Comparison of ENCODE assay signal across 10 cellular contexts in the genomic region with DNA sequence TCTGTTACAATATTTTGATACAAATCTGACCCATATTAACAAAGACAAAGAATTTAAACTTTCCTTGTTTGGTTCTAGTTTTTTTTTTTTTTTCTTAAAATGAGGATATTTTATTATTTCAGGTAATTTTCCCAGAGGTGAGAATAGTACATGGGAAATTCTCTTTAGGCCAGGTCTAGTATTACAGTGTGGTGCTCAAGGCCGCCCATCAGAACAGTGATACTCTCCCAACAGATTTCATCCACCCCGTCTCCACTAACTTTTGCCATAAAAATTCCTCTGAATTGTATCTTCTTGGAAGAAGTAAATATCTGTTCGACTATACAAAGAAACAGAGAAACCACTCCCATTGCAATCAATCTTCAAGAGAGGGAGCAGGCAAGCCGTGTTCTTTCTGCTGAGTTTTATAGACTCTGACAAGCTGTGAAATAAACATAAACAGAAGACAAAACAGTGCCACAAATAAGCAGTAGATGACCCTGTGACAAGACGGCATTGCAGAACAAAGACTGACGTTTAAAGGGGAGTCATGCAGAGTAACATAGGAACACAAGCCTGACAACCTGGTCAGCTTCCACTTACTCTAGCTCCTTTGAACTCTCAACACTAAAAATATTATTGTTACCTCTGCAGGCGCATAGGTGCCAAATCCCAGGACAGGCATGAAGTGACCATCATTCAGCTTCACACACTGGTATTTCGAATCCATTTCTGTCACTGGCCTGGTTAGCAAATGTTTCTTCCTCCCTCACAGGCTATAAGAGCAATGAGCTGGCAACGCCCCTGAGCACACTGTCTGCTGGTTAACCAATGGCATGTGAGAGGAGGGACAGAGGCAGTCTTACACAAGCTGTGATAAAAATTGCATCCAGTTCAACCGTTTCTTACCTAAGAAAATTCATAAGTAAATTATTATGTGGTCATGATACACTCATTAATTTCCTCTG. TPM values are rescaled to one million over a fixed set of nuclear protein-coding genes. Genes with fewer than 3 reads are reported as not detected.
DNase-seq lines count a peak whose midpoint lies in the region; ATAC-seq, FAIRE-seq and TF ChIP-seq lines count a peak whose summit lies in the region.
"Not testable (repeated sequence)": the region's sequence is repeated elsewhere in the genome, so short reads cannot be mapped to it uniquely, and the experiment has no call there.
"Had no signal": no experiment of that assay in that cellular context is flagged by ENCODE, and none has a peak within 500 bp of the region (broad histone marks: within the 10 kb centered on the region; RNA-seq: fewer than 3 reads in every experiment).

A gene (minus strand): TSS at position 731 of the 947 bp plus-strand sequence. CDS start 22 bp downstream, at position 709.

- not testable (repeated sequence) for H3K79me2 ChIP-seq in endothelial cell of umbilical vein (ENCODE audit: control insufficient read depth, insufficient read depth, low read length)

- H3K36me3 ChIP-seq in adipocyte (ENCODE audit: control insufficient read depth, insufficient read depth, low read length, severe bottlenecking) (peaks cover 33% of the 10 kb centered on the region), right lobe of liver (peaks cover 0 to 31% (median 0%) of the 10 kb centered on the region in 4 donors)
- H3K36me3 ChIP-seq in endothelial cell of umbilical vein (ENCODE audit: control insufficient read depth in 2 of 2, extremely low read depth in 1 of 2, insufficient read depth in 2 of 2, low read length in 2 of 2); suprapubic skin: not testable (repeated sequence)

- not testable (repeated sequence) for H4K20me1 ChIP-seq in endothelial cell of umbilical vein (replicated peaks; ENCODE audit: control insufficient read depth, extremely low read depth, insufficient read depth, low read length)

- not testable (repeated sequence) for H3K9me1 ChIP-seq in endothelial cell of umbilical vein (replicated peaks; ENCODE audit: control insufficient read depth, extremely low read depth, insufficient read depth, low read length)

- H3K27ac ChIP-seq in endothelial cell of umbilical vein (ENCODE audit: insufficient read depth, low read depth, low read length) = not testable (repeated sequence)
- H3K27ac ChIP-seq in right lobe of liver (peak within 1 kb of the TSS in 2 of 3 donors; percentile 72 to 85), suprapubic skin (peak within 1 kb of the TSS; percentile 41)

- peak; percentile 23 for DNase-seq in AG10803 (ENCODE audit: low read depth)
- DNase-seq in NCI-H146 (lab: John Stamatoyannopoulos, UW) = peak; percentile 44
- peak; percentile 26 for DNase-seq in adipocyte (ENCODE audit: low read depth)
- not testable (repeated sequence) for DNase-seq in endothelial cell of umbilical vein (ENCODE audit: low read depth, low spot score); Right ventricle myocardium inferior (ENCODE audit: missing footprints); omental fat pad (ENCODE audit: low spot score); suprapubic skin (ENCODE audit: low spot score in 2 of 2)
- DNase-seq in right lobe of liver = peak in 1 of 3 donors; percentile 70

- TF ChIP-seq EP300 in suprapubic skin (IDR thresholded peaks at IDR 0.05) = not testable (repeated sequence)

- intact Hi-C loops in endothelial cell of umbilical vein (cut with micrococcal nuclease); Right ventricle myocardium inferior (cut with DNase I); right lobe of liver (cut with DNase I): not testable (repeated sequence)

- POLR2A ChIA-PET in endothelial cell of umbilical vein (lab: Charles Lee) = not testable (repeated sequence)

- peak within 1 kb of the TSS; percentile 94 for H3K9ac ChIP-seq in adipocyte (ENCODE audit: low read length)
- H3K9ac ChIP-seq in endothelial cell of umbilical vein (replicated peaks; ENCODE audit: extremely low read depth, insufficient read depth, low read length) = not testable (repeated sequence)

- not testable (repeated sequence) for H3K27me3 ChIP-seq in adipocyte (replicated peaks; ENCODE audit: control insufficient read depth, insufficient read depth, low read length); endothelial cell of umbilical vein (ENCODE audit: control insufficient read depth in 2 of 2, insufficient read depth in 2 of 2, low read length in 2 of 2); right lobe of liver; suprapubic skin

- not testable (repeated sequence) for BruUV-seq in endothelial cell of umbilical vein (replicated peaks; lab: Mats Ljungman, UMichigan)

- peak within 1 kb of the TSS; percentile 40 for H3K4me3 ChIP-seq in AG10803 (ENCODE audit: low read length)
- peak within 1 kb of the TSS; percentile 93 for H3K4me3 ChIP-seq in adipocyte (ENCODE audit: low read length)
- H3K4me3 ChIP-seq in endothelial cell of umbilical vein (replicated peaks in 1 of 3; ENCODE audit: insufficient read depth in 1 of 3, low read depth in 1 of 3, low read length in 3 of 3) = not testable (repeated sequence)
- H3K4me3 ChIP-seq in right lobe of liver = peak within 1 kb of the TSS; percentile 8 to 64 (median 49)
- H3K4me3 ChIP-seq in suprapubic skin = peak within 1 kb of the TSS; percentile 36

- peak; percentile 74 for FAIRE-seq in endothelial cell of umbilical vein (lab: Jason Lieb, UNC)

- H2AFZ ChIP-seq in endothelial cell of umbilical vein (ENCODE audit: low read depth, low read length) = not testable (repeated sequence)

- peak; percentile 96 for ATAC-seq in Right ventricle myocardium inferior
- peak; percentile 81 to 96 (median 92) for ATAC-seq in right lobe of liver
- ATAC-seq in omental fat pad (ENCODE audit: low FRiP score) = peak; percentile 95

- CTCF ChIA-PET in endothelial cell of umbilical vein (lab: Charles Lee) = interaction anchor here (0.8 kb wide), 1 partner anchor 14 kb away, joined by 3 read pairs; no protein-coding TSS in a partner anchor

- H3K9me3 ChIP-seq in adipocyte (ENCODE audit: control insufficient read depth, low read length); endothelial cell of umbilical vein (replicated peaks; ENCODE audit: control insufficient read depth, insufficient read depth, low read length); right lobe of liver; suprapubic skin: not testable (repeated sequence)

- TF ChIP-seq CTCF in AG10803 (conservative IDR thresholded peaks at IDR 0.05; ENCODE audit: low read length); endothelial cell of umbilical vein (IDR thresholded peaks at IDR 0.05; ENCODE audit: extremely low read depth in 1 of 2, insufficient read depth in 1 of 2, low read depth in 1 of 2, low read length in 2 of 2); right lobe of liver (IDR thresholded peaks at IDR 0.05); omental fat pad (IDR thresholded peaks at IDR 0.05); suprapubic skin (IDR thresholded peaks at IDR 0.05): not testable (repeated sequence)

- H3K4me1 ChIP-seq in adipocyte (ENCODE audit: control insufficient read depth, insufficient read depth, low read length); endothelial cell of umbilical vein (ENCODE audit: control insufficient read depth, extremely low read depth, insufficient read depth, low read length); right lobe of liver: not testable (repeated sequence)
- H3K4me1 ChIP-seq in suprapubic skin = peaks cover 14% of the 10 kb centered on the region

- dilution Hi-C loops in endothelial cell of umbilical vein (cut with MboI; ENCODE audit: extremely low pct_ligation_motif_present, low sequenced_read_pairs) = not testable (repeated sequence)

- not testable (repeated sequence) for TF ChIP-seq POLR2A in endothelial cell of umbilical vein (IDR thresholded peaks at IDR 0.05; ENCODE audit: low read depth, low read length); suprapubic skin (IDR thresholded peaks at IDR 0.05)
- peak; percentile 73 for TF ChIP-seq POLR2A in right lobe of liver (IDR thresholded peaks at IDR 0.05)

- 42% methylated on average over 7 of the region's 10 CpGs for WGBS in right lobe of liver (ENCODE audit: insufficient coverage, low coverage, low lambda C conversion rate, missing lambda C conversion rate)
- 24% methylated on average over 8 of the region's 10 CpGs for WGBS in suprapubic skin

- not testable (repeated sequence) for H3K4me2 ChIP-seq in endothelial cell of umbilical vein (ENCODE audit: insufficient read depth, low read length)

RNA-seq across cellular contexts. Expression of the gene that starts here (rescaled TPM):
- total RNA-seq in endothelial cell of umbilical vein (0.16 and 1.7 TPM in 2 replicates), Right ventricle myocardium inferior (29.7 TPM), right lobe of liver (1,000 to 10,000 TPM in 2 of 6 experiments, 100 to 1,000 TPM in 4; 203 to 2,018 (median 421) TPM), omental fat pad (100 to 1,000 TPM in 3 of 4 donors, 10 to 100 TPM in 1; 51.7 to 269 (median 192) TPM), suprapubic skin (10 to 100 TPM in 3 of 4 donors, 1 to 10 TPM in 1; 7.2 to 29.7 (median 23.4) TPM)
- 0.59 and 0.84 TPM in 2 replicates for polyA plus RNA-seq in endothelial cell of umbilical vein
- 0.49 and 0.52 TPM in 2 replicates for polyA plus RNA-seq in endothelial cell of umbilical vein (2011; cell fraction: cytosol; rRNA removed)
- 0.90 and 1.0 TPM in 2 replicates for polyA plus RNA-seq in endothelial cell of umbilical vein (2011; cell fraction: nucleus; rRNA removed)
- polyA plus RNA-seq in endothelial cell of umbilical vein (2012) = 0.13 and 0.38 TPM in 2 replicates
- 0.19 and 0.40 TPM in 2 replicates for polyA minus RNA-seq in endothelial cell of umbilical vein
- 3.6 TPM for polyA minus RNA-seq in endothelial cell of umbilical vein (2011; cell fraction: cytosol; rRNA and poly(A)+ RNA removed)
- polyA minus RNA-seq in endothelial cell of umbilical vein (2011; cell fraction: nucleus; rRNA and poly(A)+ RNA removed) = 0.29 TPM in 1 of 2 replicates, not detected in the other
- total RNA-seq: activated naive CD4-positive, alpha-beta T cell treated with anti-CD3 and anti-CD28 coated beads, Interleukin-2, amount 50 U/mL, for 72 hours; CD4-positive, alpha-beta memory T cell had no signal
- polyA plus RNA-seq: CD4-positive, alpha-beta memory T cell had no signal
